In the genomic region with DNA sequence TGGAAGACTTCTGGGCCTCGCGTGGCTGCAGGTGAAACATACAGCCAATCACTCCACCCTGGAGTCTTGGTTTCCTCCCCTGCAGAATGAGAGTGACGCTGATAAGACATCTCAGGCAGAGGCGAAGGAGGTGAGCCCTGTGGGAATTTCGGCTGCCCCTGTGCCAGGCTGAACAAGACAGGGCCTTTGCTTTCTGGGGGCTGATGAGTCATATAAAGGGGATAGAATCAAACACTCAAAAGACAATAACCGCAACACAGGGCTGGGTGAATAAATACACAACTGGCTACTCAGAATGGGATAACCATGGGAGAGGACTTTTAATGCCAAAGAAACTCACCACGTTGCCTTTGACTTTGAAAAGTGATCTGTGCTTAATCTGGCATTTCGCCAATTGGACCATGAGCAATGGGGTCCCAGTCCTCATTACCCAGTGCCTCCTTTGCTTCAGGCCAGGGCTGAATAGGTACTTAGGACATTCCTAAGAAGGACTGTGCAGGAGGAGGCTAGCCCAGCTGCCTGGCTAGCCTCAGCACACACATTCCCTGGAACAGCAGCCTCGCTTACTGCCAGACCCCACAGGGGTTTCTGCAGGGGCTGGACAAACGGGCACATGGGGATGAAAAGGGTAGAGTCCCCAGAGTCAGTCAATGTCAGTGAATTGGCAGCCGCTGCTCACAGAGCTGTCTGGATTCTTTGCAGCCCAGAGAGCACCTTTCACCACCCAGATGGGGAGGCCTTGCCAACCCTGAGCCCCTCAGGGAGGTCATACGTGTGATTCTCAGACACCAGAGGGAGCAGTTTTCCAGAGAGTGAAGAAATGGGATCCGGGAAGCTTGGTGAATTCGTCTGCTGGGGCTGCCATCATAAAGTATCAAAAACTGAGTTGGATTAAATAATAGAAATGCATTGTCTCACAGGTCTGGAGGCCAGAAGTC, we compare ENCODE assay signal across 10 cellular contexts.
A peak's percentile ranks its signal among the peaks of the same experiment; 100 is the strongest.
DNase-seq lines count a peak whose midpoint lies in the region; ATAC-seq and TF ChIP-seq lines count a peak whose summit lies in the region.
"Had no signal": no experiment of that assay in that cellular context is flagged by ENCODE, and none has a peak within 500 bp of the region (broad histone marks: within the 10 kb centered on the region; RNA-seq: fewer than 3 reads in every experiment).

No MANE protein-coding gene starts in this region.

- H3K4me1 ChIP-seq in breast epithelium (no peaks in the 10 kb centered on the region), foreskin keratinocyte (peaks cover 8% of the 10 kb centered on the region), upper lobe of right lung (no peaks in the 10 kb centered on the region)

- peak; percentile 49 for DNase-seq in MCF 10A (ENCODE audit: unreplicated experiment)
- no peak for DNase-seq in breast epithelium (ENCODE audit: low spot score in 2 of 2)
- DNase-seq in NCI-H446 treated with DMSO at 0.1 percent for 48 hours (lab: John Stamatoyannopoulos, UW): peak; percentile 49
- DNase-seq in foreskin keratinocyte: no peak
- DNase-seq in upper lobe of right lung: no peak
- no peak for DNase-seq in activated CD4-positive, alpha-beta T cell treated with anti-CD3 and anti-CD28 coated beads, Interleukin-2, amount 10 ng/mL, durations not matched to agents 7 days and 5 days
- no peak for DNase-seq in NCI-H1436 (lab: John Stamatoyannopoulos, UW)
- DNase-seq: activated CD4-positive, alpha-beta T cell treated with anti-CD3 and anti-CD28 coated beads, Interleukin-2, amount 50 U/mL, for 4 hours had no signal

- peaks cover 11% of the 10 kb centered on the region for H3K4me1 Mint-ChIP-seq in MCF 10A (ENCODE audit: insufficient read depth, unreplicated experiment)
- H3K4me1 Mint-ChIP-seq in activated CD4-positive, alpha-beta T cell treated with anti-CD3 and anti-CD28 coated beads, Interleukin-2, amount 10 ng/mL, durations not matched to agents 7 days and 5 days: no peaks in the 10 kb centered on the region

- H3K27me3 ChIP-seq in breast epithelium: no peaks in the 10 kb centered on the region
- no peaks in the 10 kb centered on the region for H3K27me3 ChIP-seq in foreskin keratinocyte
- H3K27me3 ChIP-seq in upper lobe of right lung: no peaks in the 10 kb centered on the region

- POLR2A ChIA-PET in MCF 10A (lab: Yijun Ruan, JAX): interaction anchor here (0.6 kb wide), 1 partner anchor 248 kb away, joined by 3 read pairs; no protein-coding TSS in a partner anchor
- POLR2A ChIA-PET in activated CD4-positive, alpha-beta T cell treated with anti-CD3 and anti-CD28 coated beads, Interleukin-2, amount 10 ng/mL, durations not matched to agents 7 days and 5 days (lab: Charles Lee): no interaction called here

- intact Hi-C loops in MCF 10A (cut with micrococcal nuclease) (loop anchor here (1.0 kb wide), 1 partner anchor 111 kb away; no protein-coding TSS in a partner anchor), breast epithelium (cut with DNase I; ENCODE audit: low total_unique reads) (no loop called here), upper lobe of right lung (cut with DNase I) (no loop called here)

- H3K36me3 Mint-ChIP-seq in MCF 10A (ENCODE audit: insufficient read depth, unreplicated experiment): no peaks in the 10 kb centered on the region
- H3K36me3 Mint-ChIP-seq in activated CD4-positive, alpha-beta T cell treated with anti-CD3 and anti-CD28 coated beads, Interleukin-2, amount 10 ng/mL, durations not matched to agents 7 days and 5 days (ENCODE audit: low read depth): no peaks in the 10 kb centered on the region

- H3K27me3 Mint-ChIP-seq in MCF 10A (ENCODE audit: insufficient read depth, unreplicated experiment): no peaks in the 10 kb centered on the region
- no peaks in the 10 kb centered on the region for H3K27me3 Mint-ChIP-seq in activated CD4-positive, alpha-beta T cell treated with anti-CD3 and anti-CD28 coated beads, Interleukin-2, amount 10 ng/mL, durations not matched to agents 7 days and 5 days

- no peak overlapping the region for H3K4me3 Mint-ChIP-seq in MCF 10A (ENCODE audit: unreplicated experiment)
- no peak overlapping the region for H3K4me3 Mint-ChIP-seq in activated CD4-positive, alpha-beta T cell treated with anti-CD3 and anti-CD28 coated beads, Interleukin-2, amount 10 ng/mL, durations not matched to agents 7 days and 5 days

- TF ChIP-seq CTCF in MCF 10A (IDR thresholded peaks at IDR 0.05; ENCODE audit: unreplicated experiment): no peak
- peak in 1 of 3 donors; percentile 11 for TF ChIP-seq CTCF in breast epithelium (IDR thresholded peaks at IDR 0.05)
- TF ChIP-seq CTCF in foreskin keratinocyte (conservative IDR thresholded peaks at IDR 0.05): peak; percentile 59
- TF ChIP-seq CTCF in upper lobe of right lung (IDR thresholded peaks at IDR 0.05): peak; percentile 9

- no peaks in the 10 kb centered on the region for H3K9me3 Mint-ChIP-seq in MCF 10A (ENCODE audit: unreplicated experiment)
- no peaks in the 10 kb centered on the region for H3K9me3 Mint-ChIP-seq in activated CD4-positive, alpha-beta T cell treated with anti-CD3 and anti-CD28 coated beads, Interleukin-2, amount 10 ng/mL, durations not matched to agents 7 days and 5 days

- no peak overlapping the region for H3K27ac ChIP-seq in breast epithelium
- no peak overlapping the region for H3K27ac ChIP-seq in foreskin keratinocyte
- no peak overlapping the region for H3K27ac ChIP-seq in upper lobe of right lung
- H3K27ac ChIP-seq: epithelial cell of prostate had no signal

- CTCF ChIA-PET in MCF 10A (lab: Yijun Ruan, JAX): interaction anchor here (0.7 to 1.5 kb wide), 5 partner anchors 17 to 244 kb away, joined by 3 to 5 read pairs (median 3); no protein-coding TSS in a partner anchor
- CTCF ChIA-PET in activated CD4-positive, alpha-beta T cell treated with anti-CD3 and anti-CD28 coated beads, Interleukin-2, amount 10 ng/mL, durations not matched to agents 7 days and 5 days (lab: Charles Lee): no interaction called here

- no TSS peak for BruUV-seq in MCF 10A (replicated peaks; lab: Mats Ljungman, UMichigan)

- H3K36me3 ChIP-seq in breast epithelium (no peaks in the 10 kb centered on the region), upper lobe of right lung (no peaks in the 10 kb centered on the region)

- no peak for TF ChIP-seq POLR2A in breast epithelium (IDR thresholded peaks at IDR 0.05)

- ATAC-seq in foreskin keratinocyte (no peak), upper lobe of right lung (no peak), HG03521 (IDR thresholded peaks at IDR 0.05; ENCODE audit: unreplicated experiment) (no peak)

- H3K27ac Mint-ChIP-seq in MCF 10A (ENCODE audit: low read depth, unreplicated experiment): no peak overlapping the region
- no peak overlapping the region for H3K27ac Mint-ChIP-seq in activated CD4-positive, alpha-beta T cell treated with anti-CD3 and anti-CD28 coated beads, Interleukin-2, amount 10 ng/mL, durations not matched to agents 7 days and 5 days

- H3K4me3 ChIP-seq in breast epithelium (no peak overlapping the region), upper lobe of right lung (no peak overlapping the region)

- no peaks in the 10 kb centered on the region for H3K9me3 ChIP-seq in breast epithelium
- H3K9me3 ChIP-seq in upper lobe of right lung: no peaks in the 10 kb centered on the region

Comparison
In these comparisons a context has a peak if more than half of its experiments do, and no peak if none do; other contexts are left out.
1. DNase-seq: peak in MCF 10A (single experiment) and NCI-H446 treated with DMSO at 0.1 percent for 48 hours (single experiment); none in breast epithelium (0 of 2), foreskin keratinocyte (0 of 2), upper lobe of right lung (single experiment), activated CD4-positive, alpha-beta T cell treated with anti-CD3 and anti-CD28 coated beads, Interleukin-2, amount 10 ng/mL, durations not matched to agents 7 days and 5 days (single experiment) and NCI-H1436 (single experiment).